Comparison of ENCODE assay signal across 1 cellular context in genomic region chr15:33179874-33180273, GRCh38.
TF ChIP-seq lines count a peak whose summit lies in the region.

No MANE protein-coding gene starts in this region.

TF ChIP-seq in GM23338, 12 proteins besides CTCF, POLR2A, EP300 and RAD21 (continued from another document):
- TF ChIP-seq NANOG (IDR thresholded peaks at IDR 0.05; ENCODE audit: borderline replicate concordance) (no peak), ZNF462 (CRISPR knock-in tag; IDR thresholded peaks at IDR 0.05) (no peak)
